Comparison of ENCODE assay signal across 9 cellular contexts in the genomic region with DNA sequence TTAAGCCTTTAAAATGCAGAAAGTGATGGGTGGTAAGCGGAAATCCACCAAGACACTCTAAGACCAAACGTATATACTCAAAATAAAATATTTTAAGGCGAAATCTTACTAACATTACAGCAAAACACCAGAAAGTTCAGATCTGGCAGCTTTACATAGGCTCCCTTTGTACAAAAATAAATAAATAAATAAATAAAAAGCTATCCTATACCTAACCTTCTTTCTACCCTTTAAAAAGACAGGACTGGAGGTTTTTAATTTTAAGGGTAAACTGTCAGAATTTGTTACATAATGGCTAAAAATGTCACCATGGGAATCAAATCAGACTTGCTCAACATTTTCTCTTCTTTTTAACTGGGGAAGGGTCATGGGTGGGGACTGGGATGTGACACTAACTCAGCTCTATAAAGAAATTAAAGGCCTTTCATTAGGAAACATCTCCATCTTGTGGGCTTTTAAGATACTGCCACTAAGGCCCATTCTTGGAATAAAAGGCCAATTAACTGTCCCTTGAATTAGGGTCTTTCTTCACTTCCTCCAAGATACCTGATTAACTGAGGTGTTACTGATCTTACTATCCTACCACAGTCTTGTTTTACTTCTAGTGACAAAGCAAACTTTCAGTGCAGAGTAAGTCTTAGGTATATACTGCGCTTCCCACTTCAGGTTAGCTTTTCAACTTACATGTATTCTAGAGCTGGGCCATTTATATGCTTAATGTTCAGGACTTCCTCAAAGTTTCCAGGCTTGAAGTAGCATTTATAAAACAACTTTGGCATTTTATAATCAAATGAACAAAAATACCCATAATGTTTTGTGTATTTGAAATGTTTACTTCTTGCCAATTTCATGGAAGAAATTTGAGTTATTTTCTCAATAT. TPM values are rescaled to one million over a fixed set of nuclear protein-coding genes. Genes with fewer than 3 reads are reported as not detected.
DNase-seq lines count a peak whose midpoint lies in the region; ATAC-seq and TF ChIP-seq lines count a peak whose summit lies in the region.
"Had no signal": no experiment of that assay in that cellular context is flagged by ENCODE, and none has a peak within 500 bp of the region (broad histone marks: within the 10 kb centered on the region; RNA-seq: fewer than 3 reads in every experiment).

No MANE protein-coding gene starts in this region.

- intact Hi-C loops in A673 (cut with micrococcal nuclease; ENCODE audit: unreplicated experiment), result no loop called here
- intact Hi-C loops in OCI-LY7 (cut with micrococcal nuclease; ENCODE audit: unreplicated experiment), result loop anchor here (2.0 kb wide), 2 partner anchors 76 to 86 kb away; no protein-coding TSS in a partner anchor

- H3K4me3 ChIP-seq in A673 (ENCODE audit: low read depth, low read length, poor library complexity, severe bottlenecking), result no peak overlapping the region
- no peak overlapping the region for H3K4me3 ChIP-seq in GM12864 (ENCODE audit: low read depth, low read length)
- H3K4me3 ChIP-seq in OCI-LY7 (ENCODE audit: low read depth, low read length, poor library complexity, severe bottlenecking), result no peak overlapping the region
- H3K4me3 ChIP-seq in choroid plexus epithelial cell (ENCODE audit: low read depth, low read length), result no peak overlapping the region
- H3K4me3 ChIP-seq: HAP-1 had no signal

- H3K4me1 ChIP-seq in A673 (ENCODE audit: insufficient read depth, low read length, poor library complexity, severe bottlenecking) (peaks cover 18% of the 10 kb centered on the region), OCI-LY7 (ENCODE audit: insufficient read depth, low read length, poor library complexity, severe bottlenecking) (peaks cover 47% of the 10 kb centered on the region)

- H3K27me3 ChIP-seq in A673 (replicated peaks; ENCODE audit: insufficient read depth, low read depth, low read length, poor library complexity), result no peaks in the 10 kb centered on the region

- peaks cover 82% of the 10 kb centered on the region for H4K20me1 ChIP-seq in OCI-LY7 (ENCODE audit: insufficient read depth, low read length)

- H3K9me3 ChIP-seq in A673 (ENCODE audit: low read depth, low read length, poor library complexity, severe bottlenecking) (no peaks in the 10 kb centered on the region), OCI-LY7 (ENCODE audit: low read length) (no peaks in the 10 kb centered on the region)
- H3K9me3 ChIP-seq: HAP-1 had no signal

- DNase-seq in A673 (ENCODE audit: low spot score) (peak; percentile 48), GM12864 (ENCODE audit: low read depth) (no peak), OCI-LY7 (ENCODE audit: low spot score) (peak; percentile 50), choroid plexus epithelial cell (ENCODE audit: low read depth) (peak; percentile 51), medulla oblongata (ENCODE audit: extremely low spot score) (peak; percentile 59), activated gamma-delta T cell (lab: John Stamatoyannopoulos, UW) (no peak)

- BruUV-seq in A673 (replicated peaks; lab: Mats Ljungman, UMichigan) (no TSS peak), OCI-LY7 (replicated peaks; lab: Mats Ljungman, UMichigan) (no TSS peak)

- CTCF ChIA-PET in A673 (lab: Charles Lee) (interaction anchor here (0.5 to 1.9 kb wide), 2 partner anchors 75 to 92 kb away, joined by 5 to 6 read pairs; no protein-coding TSS in a partner anchor), OCI-LY7 (lab: Charles Lee; ENCODE audit: unreplicated experiment) (interaction anchor here (0.6 kb wide), 1 partner anchor 87 kb away, joined by 4 read pairs; no protein-coding TSS in a partner anchor)

- no peak overlapping the region for H2AFZ ChIP-seq in OCI-LY7 (ENCODE audit: low read length)

- peaks cover 100% of the 10 kb centered on the region for H3K79me2 ChIP-seq in OCI-LY7 (ENCODE audit: insufficient read depth, low read depth, low read length)

- peaks cover 39% of the 10 kb centered on the region for H3K36me3 ChIP-seq in A673 (ENCODE audit: insufficient read depth, low read length, poor library complexity, severe bottlenecking)
- peaks cover 97% of the 10 kb centered on the region for H3K36me3 ChIP-seq in OCI-LY7 (ENCODE audit: insufficient read depth, low read length)

- TF ChIP-seq CTCF in A673 (conservative IDR thresholded peaks at IDR 0.05; ENCODE audit: low read depth, low read length), result peak; percentile 53
- TF ChIP-seq CTCF in GM12864 (IDR thresholded peaks at IDR 0.05; ENCODE audit: low read depth, low read length, missing control alignments), result peak; percentile 49
- peak; percentile 86 for TF ChIP-seq CTCF in OCI-LY7 (conservative IDR thresholded peaks at IDR 0.05; ENCODE audit: low read length)
- peak; percentile 72 for TF ChIP-seq CTCF in choroid plexus epithelial cell (conservative IDR thresholded peaks at IDR 0.05; ENCODE audit: low read depth, low read length)

- ATAC-seq in GM19351 (IDR thresholded peaks at IDR 0.05; ENCODE audit: unreplicated experiment) (no peak), HG03521 (IDR thresholded peaks at IDR 0.05; ENCODE audit: unreplicated experiment) (no peak)

- POLR2A ChIA-PET in A673 (lab: Charles Lee; ENCODE audit: low non-redundant PET), result no interaction called here
- POLR2A ChIA-PET in OCI-LY7 (lab: Charles Lee), result interaction anchor here (0.8 to 2.7 kb wide), 10 partner anchors 8 to 1339 kb away, joined by 3 to 9 read pairs (median 4); a partner anchor contains a TSS

- H3K27ac ChIP-seq in A673 (ENCODE audit: low read depth, low read length, poor library complexity, severe bottlenecking) (peak overlapping the region; percentile 2), OCI-LY7 (ENCODE audit: low read depth, low read length, poor library complexity, severe bottlenecking) (peak overlapping the region; percentile 6)

- peak overlapping the region; percentile 25; the same call in 1 of the 2 replicates for H3K4me2 ChIP-seq in OCI-LY7 (ENCODE audit: low read length)

- H3K9me2 ChIP-seq in OCI-LY7 (ENCODE audit: insufficient read depth, low read length), result no peaks in the 10 kb centered on the region

RNA-seq across cellular contexts. Expression of a gene that starts 13.3 kb away (rescaled TPM):
- 313 and 316 TPM in 2 replicates for total RNA-seq in A673 (2021)
- 127 and 159 TPM in 2 replicates for total RNA-seq in OCI-LY7 (2014; rRNA removed; shearing (Covaris generic))
- 572 and 601 TPM in 2 replicates for total RNA-seq in OCI-LY7 (2022)

Comparison
In these comparisons a context has a peak if more than half of its experiments do, and no peak if none do; other contexts are left out.
1. DNase-seq: peak in A673 (single experiment), OCI-LY7 (single experiment), choroid plexus epithelial cell (single experiment) and medulla oblongata (single experiment); none in GM12864 (single experiment) and activated gamma-delta T cell (single experiment).
2. Peak in every context shown above with its lines, with median percentiles within 50 percentile points of each other: CTCF ChIP-seq.